In genomic region chr17:38701504-38702165, GRCh38 we compare ENCODE assay signal across 8 cellular contexts. TPM values are rescaled to one million over a fixed set of nuclear protein-coding genes. Genes with fewer than 3 reads are reported as not detected.
A peak's percentile ranks its signal among the peaks of the same experiment; 100 is the strongest.
DNase-seq lines count a peak whose midpoint lies in the region; ATAC-seq and TF ChIP-seq lines count a peak whose summit lies in the region.

No MANE protein-coding gene starts in this region.

- H3K9me2 ChIP-seq in SU-DHL-6 (replicated peaks; ENCODE audit: insufficient read depth, low read length), result no peaks in the 10 kb centered on the region

- DNase-seq in NCI-H2227 (lab: John Stamatoyannopoulos, UW; ENCODE audit: unreplicated experiment) (peak; percentile 69), NCI-H2227 treated with DMSO at 0.1 percent for 48 hours (lab: John Stamatoyannopoulos, UW) (no peak), adrenal gland (peak in 5 of 7 donors; percentile 53 to 74 (median 61)), D341Med (ENCODE audit: low spot score) (no peak)
- DNase-seq in stimulated activated CD4-positive, alpha-beta T cell treated with anti-CD3 and anti-CD28 coated beads, Interleukin-1b, Interleukin-23, amount 100 ng/mL, for 24 hours (ENCODE audit: low read depth in 4 of 4, low spot score in 1 of 4), result peak; percentile 57 to 81 (median 72)

- H3K36me3 ChIP-seq in SU-DHL-6 (ENCODE audit: low read length), result no peaks in the 10 kb centered on the region
- no peaks in the 10 kb centered on the region for H3K36me3 ChIP-seq in adrenal gland (replicated peaks in 1 of 2)
- no peaks in the 10 kb centered on the region for H3K36me3 ChIP-seq in iPS-20b (ENCODE audit: insufficient read depth, low read depth, low read length)

- H3K4me2 ChIP-seq in SU-DHL-6 (ENCODE audit: low read depth, low read length, poor library complexity, severe bottlenecking), result peak overlapping the region; percentile 83

- no peak for TF ChIP-seq POLR2A in adrenal gland (IDR thresholded peaks at IDR 0.05)

- H3K4me3 ChIP-seq in SU-DHL-6 (ENCODE audit: insufficient read depth, low read length, poor library complexity, severe bottlenecking) (peak overlapping the region; percentile 83), adrenal gland (peak overlapping the region in 3 of 4 donors; percentile 62 to 95 (median 74)), iPS-20b (ENCODE audit: low read length) (peak overlapping the region; percentile 63)

- H4K20me1 ChIP-seq in SU-DHL-6 (ENCODE audit: low read depth, low read length), result no peaks in the 10 kb centered on the region

- TF ChIP-seq CTCF in SU-DHL-6 (IDR thresholded peaks at IDR 0.05; ENCODE audit: insufficient read depth, low read length, poor library complexity, severe bottlenecking) (no peak), adrenal gland (IDR thresholded peaks at IDR 0.05) (no peak)

- peaks cover 38% of the 10 kb centered on the region for H3F3A ChIP-seq in SU-DHL-6 (ENCODE audit: insufficient read depth)

- H3K27me3 ChIP-seq in SU-DHL-6 (ENCODE audit: low read length) (no peaks in the 10 kb centered on the region), adrenal gland (no peaks in the 10 kb centered on the region), iPS-20b (ENCODE audit: insufficient read depth, low read length) (peaks cover 88% of the 10 kb centered on the region)

- intact Hi-C loops in adrenal gland (cut with DNase I), result no loop called here

- peak overlapping the region; percentile 93 for H3K9ac ChIP-seq in SU-DHL-6 (ENCODE audit: low read length)
- H3K9ac ChIP-seq in iPS-20b (ENCODE audit: low read depth, low read length), result no peak overlapping the region

- peak overlapping the region; percentile 32 for H2AFZ ChIP-seq in SU-DHL-6 (ENCODE audit: low read depth, low read length, severe bottlenecking)

- WGBS in adrenal gland, 4 donors, result 2 to 4% (median 3%) methylated on average over 5 to 25 of the region's 25 CpGs

- H3K27ac ChIP-seq in SU-DHL-6 (ENCODE audit: low read depth, low read length), result peak overlapping the region; percentile 87
- peak overlapping the region; percentile 90 to 99 (median 99) for H3K27ac ChIP-seq in adrenal gland
- no peak overlapping the region for H3K27ac ChIP-seq in iPS-20b (ENCODE audit: low read length)

- H3K79me2 ChIP-seq in SU-DHL-6 (ENCODE audit: insufficient read depth, low read length), result peaks cover 17% of the 10 kb centered on the region

- H3K9me3 ChIP-seq in SU-DHL-6 (ENCODE audit: insufficient read depth, low read length) (no peaks in the 10 kb centered on the region), adrenal gland (replicated peaks in 1 of 3) (no peaks in the 10 kb centered on the region), iPS-20b (ENCODE audit: insufficient read depth, low read depth, low read length) (no peaks in the 10 kb centered on the region)

- H3K4me1 ChIP-seq in adrenal gland (replicated peaks in 1 of 2), result peaks cover 20 to 36% of the 10 kb centered on the region in 2 donors
- peaks cover 12% of the 10 kb centered on the region; the same call in 1 of the 2 replicates for H3K4me1 ChIP-seq in iPS-20b (ENCODE audit: insufficient read depth, low read length)

- peak; percentile 19 for ATAC-seq in HG03342 (IDR thresholded peaks at IDR 0.05; ENCODE audit: unreplicated experiment)

RNA-seq across cellular contexts. Expression of gene MLLT6, which starts 3.4 kb away (rescaled TPM):
- total RNA-seq in adrenal gland, result 100 to 1,000 TPM in 4 of 8 donors, 10 to 100 TPM in 4; 63.7 to 191 (median 99.8) TPM
- polyA plus RNA-seq in adrenal gland, result 100 to 1,000 TPM in 1 of 3 donors, 10 to 100 TPM in 2; 27.3 to 339 (median 50.5) TPM

RNA-seq across cellular contexts. Expression of gene EPOP, which starts 26.9 kb away (rescaled TPM):
- total RNA-seq in adrenal gland, result 1 to 10 TPM; 1.5 to 9.4 (median 3.9) TPM
- 1 to 10 TPM in 2 of 3 donors, under 1 TPM in 1; 0.97 to 2.9 (median 2.7) TPM for polyA plus RNA-seq in adrenal gland

RNA-seq across cellular contexts. Expression of gene CISD3, which starts 28.5 kb away (rescaled TPM):
- total RNA-seq in adrenal gland, result 10 to 100 TPM in 7 of 8 donors, 1 to 10 TPM in 1; 9.9 to 78.7 (median 49.7) TPM
- polyA plus RNA-seq in adrenal gland, result 10 to 100 TPM; 36.1 to 45.7 (median 43.2) TPM

RNA-seq across cellular contexts. Expression of gene PCGF2, which starts 46.5 kb away (rescaled TPM):
- 10 to 100 TPM in 7 of 8 donors, 1 to 10 TPM in 1; 7.4 to 82.3 (median 38.9) TPM for total RNA-seq in adrenal gland
- polyA plus RNA-seq in adrenal gland, result 100 to 1,000 TPM in 2 of 3 donors, 10 to 100 TPM in 1; 13.4 to 233 (median 144) TPM

RNA-seq across cellular contexts. Expression of gene PSMB3, which starts 50.9 kb away (rescaled TPM):
- total RNA-seq in adrenal gland, result 100 to 1,000 TPM; 138 to 315 (median 235) TPM
- 100 to 1,000 TPM; 240 to 556 (median 328) TPM for polyA plus RNA-seq in adrenal gland

Comparison
In these comparisons a context has a peak if more than half of its experiments do, and no peak if none do; other contexts are left out.
1. DNase-seq: peak in NCI-H2227 (single experiment), adrenal gland (5 of 7) and stimulated activated CD4-positive, alpha-beta T cell treated with anti-CD3 and anti-CD28 coated beads, Interleukin-1b, Interleukin-23, amount 100 ng/mL, for 24 hours (4 of 4); none in NCI-H2227 treated with DMSO at 0.1 percent for 48 hours (single experiment) and D341Med (single experiment).
2. Peak in every context shown above with its lines, with median percentiles within 50 percentile points of each other: H3K4me3 ChIP-seq.